Comparison of ENCODE assay signal across 8 cellular contexts in genomic region chr14:23829736-23830474, GRCh38.
A peak's percentile ranks its signal among the peaks of the same experiment; 100 is the strongest.
DNase-seq lines count a peak whose midpoint lies in the region; ATAC-seq, FAIRE-seq and TF ChIP-seq lines count a peak whose summit lies in the region.

No MANE protein-coding gene starts in this region.

- intact Hi-C loops in left lung (cut with DNase I): no loop called here

- H3K27me3 ChIP-seq in left lung: no peaks in the 10 kb centered on the region

- H3K9me3 ChIP-seq in left lung: no peaks in the 10 kb centered on the region

- FAIRE-seq in HTR-8/SVneo (lab: Jason Lieb, UNC): no peak

- H3K27ac ChIP-seq in left lung: no peak overlapping the region

- H3K4me3 ChIP-seq in left lung: no peak overlapping the region

- no peaks in the 10 kb centered on the region for H3K36me3 ChIP-seq in left lung

- peak; percentile 70 for DNase-seq in AG08396 (ENCODE audit: low spot score)
- DNase-seq in HTR-8/SVneo (ENCODE audit: insufficient read length, low spot score): peak; percentile 64
- peak; percentile 92 for DNase-seq in astrocyte of the hippocampus (ENCODE audit: low read depth, low spot score)
- no peak for DNase-seq in left lung
- no peak for DNase-seq in effector CD4-positive, alpha-beta T cell
- DNase-seq in stimulated activated naive CD8-positive, alpha-beta T cell treated with anti-CD3 and anti-CD28 coated beads, Interleukin-15, Interleukin-2, amounts not matched to agents 100 U/mL and 50 U/mL, for 24 hours: no peak

- H3K4me1 ChIP-seq in left lung: peaks cover 0 to 6% of the 10 kb centered on the region in 2 donors

- no peak for TF ChIP-seq CTCF in left lung (IDR thresholded peaks at IDR 0.05)

- ATAC-seq in left lung: peak; percentile 84
- no peak for ATAC-seq in stimulated activated naive CD8-positive, alpha-beta T cell treated with anti-CD3 and anti-CD28 coated beads, Interleukin-15, Interleukin-2, amounts not matched to agents 100 U/mL and 50 U/mL, for 24 hours
- ATAC-seq in GM21390 (IDR thresholded peaks at IDR 0.05; ENCODE audit: unreplicated experiment): no peak
- no peak for ATAC-seq in GM18907 (IDR thresholded peaks at IDR 0.05; ENCODE audit: unreplicated experiment)

Comparison
In these comparisons a context has a peak if more than half of its experiments do, and no peak if none do; other contexts are left out.
1. DNase-seq: peak in AG08396 (single experiment), HTR-8/SVneo (single experiment) and astrocyte of the hippocampus (single experiment); none in left lung (0 of 2), effector CD4-positive, alpha-beta T cell (single experiment) and stimulated activated naive CD8-positive, alpha-beta T cell treated with anti-CD3 and anti-CD28 coated beads, Interleukin-15, Interleukin-2, amounts not matched to agents 100 U/mL and 50 U/mL, for 24 hours (single experiment).